In genomic region chr18:42706029-42706608, GRCh38 we compare ENCODE assay signal across 15 cellular contexts.
DNase-seq lines count a peak whose midpoint lies in the region; ATAC-seq and TF ChIP-seq lines count a peak whose summit lies in the region.
"Had no signal": no experiment of that assay in that cellular context is flagged by ENCODE, and none has a peak within 500 bp of the region (broad histone marks: within the 10 kb centered on the region; RNA-seq: fewer than 3 reads in every experiment).

No MANE protein-coding gene starts in this region.

- no peaks in the 10 kb centered on the region for H3K9me3 Mint-ChIP-seq in mesothelial cell of epicardium
- H3K9me3 Mint-ChIP-seq in activated CD8-positive, alpha-beta T cell treated with anti-CD3 and anti-CD28 coated beads, Interleukin-2, amount 10 ng/mL, durations not matched to agents 7 days and 5 days (ENCODE audit: insufficient read depth): no peaks in the 10 kb centered on the region
- H3K9me3 Mint-ChIP-seq: dendritic cell treated with granulocyte-macrophage colony-stimulating factor and Interleukin-4, amounts not matched to agents 40 ng/mL and 50 ng/mL, for 4 days had no signal

- H3K4me3 Mint-ChIP-seq in mesothelial cell of epicardium: peak overlapping the region; percentile 19
- no peak overlapping the region for H3K4me3 Mint-ChIP-seq in activated CD8-positive, alpha-beta T cell treated with anti-CD3 and anti-CD28 coated beads, Interleukin-2, amount 10 ng/mL, durations not matched to agents 7 days and 5 days
- H3K4me3 Mint-ChIP-seq: CD8-positive, alpha-beta T cell; dendritic cell treated with granulocyte-macrophage colony-stimulating factor and Interleukin-4, amounts not matched to agents 40 ng/mL and 50 ng/mL, for 4 days; stimulated activated effector memory CD8-positive, alpha-beta T cell treated with anti-CD3 and anti-CD28 coated beads, Interleukin-12 subunit alpha, Interleukin-12 subunit beta, amount 100 ng/mL, for 72 hours; T-cell had no signal

- peak overlapping the region; percentile 84 for H3K27ac Mint-ChIP-seq in mesothelial cell of epicardium
- no peak overlapping the region for H3K27ac Mint-ChIP-seq in activated CD8-positive, alpha-beta T cell treated with anti-CD3 and anti-CD28 coated beads, Interleukin-2, amount 10 ng/mL, durations not matched to agents 7 days and 5 days
- H3K27ac Mint-ChIP-seq: activated naive CD4-positive, alpha-beta T cell treated with anti-CD3 and anti-CD28 coated beads, Interleukin-2, amount 50 U/mL, for 72 hours; CD8-positive, alpha-beta T cell; dendritic cell treated with granulocyte-macrophage colony-stimulating factor and Interleukin-4, amounts not matched to agents 40 ng/mL and 50 ng/mL, for 4 days; stimulated activated effector memory CD8-positive, alpha-beta T cell treated with anti-CD3 and anti-CD28 coated beads, Interleukin-12 subunit alpha, Interleukin-12 subunit beta, amount 100 ng/mL, for 72 hours; T-cell had no signal

- peak; percentile 4 for DNase-seq in A172 (ENCODE audit: low spot score)
- peak; percentile 32 for DNase-seq in NCI-H1417 treated with DMSO at 0.1 percent for 48 hours (lab: John Stamatoyannopoulos, UW)
- DNase-seq in mesothelial cell of epicardium (ENCODE audit: low spot score in 2 of 2, unreplicated experiment in 2 of 2): no peak
- DNase-seq in activated CD8-positive, alpha-beta T cell treated with anti-CD3 and anti-CD28 coated beads, Interleukin-2, amount 10 ng/mL, durations not matched to agents 7 days and 5 days: no peak
- DNase-seq in HuH-7 (ENCODE audit: low spot score): no peak
- DNase-seq: T-cell had no signal

- no peak for ATAC-seq in activated CD8-positive, alpha-beta T cell treated with anti-CD3 and anti-CD28 coated beads, Interleukin-2, amount 10 ng/mL, durations not matched to agents 7 days and 5 days
- ATAC-seq in HG02852 (IDR thresholded peaks at IDR 0.05; ENCODE audit: unreplicated experiment) (no peak), GM18873 (IDR thresholded peaks at IDR 0.05; ENCODE audit: low FRiP score, unreplicated experiment) (no peak)
- ATAC-seq: activated naive CD4-positive, alpha-beta T cell treated with anti-CD3 and anti-CD28 coated beads, Interleukin-2, amount 50 U/mL, for 72 hours; CD8-positive, alpha-beta T cell; gastroesophageal sphincter; left lobe of liver; stimulated activated effector memory CD8-positive, alpha-beta T cell treated with anti-CD3 and anti-CD28 coated beads, Interleukin-12 subunit alpha, Interleukin-12 subunit beta, amount 100 ng/mL, for 72 hours; T-cell had no signal

- TF ChIP-seq CTCF in VCaP (conservative IDR thresholded peaks at IDR 0.05) (no peak), mesothelial cell of epicardium (IDR thresholded peaks at IDR 0.05; ENCODE audit: unreplicated experiment) (no peak)

- H3K4me1 Mint-ChIP-seq in mesothelial cell of epicardium: peaks cover 22% of the 10 kb centered on the region
- H3K4me1 Mint-ChIP-seq in activated CD8-positive, alpha-beta T cell treated with anti-CD3 and anti-CD28 coated beads, Interleukin-2, amount 10 ng/mL, durations not matched to agents 7 days and 5 days (ENCODE audit: low read depth): no peaks in the 10 kb centered on the region
- H3K4me1 Mint-ChIP-seq: stimulated activated effector memory CD8-positive, alpha-beta T cell treated with anti-CD3 and anti-CD28 coated beads, Interleukin-12 subunit alpha, Interleukin-12 subunit beta, amount 100 ng/mL, for 72 hours; T-cell had no signal

- peak overlapping the region; percentile 59 for H3K27ac ChIP-seq in VCaP
- H3K27ac ChIP-seq: gastroesophageal sphincter had no signal

- H3K36me3 Mint-ChIP-seq in mesothelial cell of epicardium: no peaks in the 10 kb centered on the region
- no peaks in the 10 kb centered on the region for H3K36me3 Mint-ChIP-seq in activated CD8-positive, alpha-beta T cell treated with anti-CD3 and anti-CD28 coated beads, Interleukin-2, amount 10 ng/mL, durations not matched to agents 7 days and 5 days (ENCODE audit: low read depth)
- H3K36me3 Mint-ChIP-seq: activated naive CD4-positive, alpha-beta T cell treated with anti-CD3 and anti-CD28 coated beads, Interleukin-2, amount 50 U/mL, for 72 hours; CD8-positive, alpha-beta T cell; stimulated activated effector memory CD8-positive, alpha-beta T cell treated with anti-CD3 and anti-CD28 coated beads, Interleukin-12 subunit alpha, Interleukin-12 subunit beta, amount 100 ng/mL, for 72 hours; T-cell had no signal

- H3K27me3 Mint-ChIP-seq in mesothelial cell of epicardium (ENCODE audit: low read depth): no peaks in the 10 kb centered on the region
- no peaks in the 10 kb centered on the region for H3K27me3 Mint-ChIP-seq in activated CD8-positive, alpha-beta T cell treated with anti-CD3 and anti-CD28 coated beads, Interleukin-2, amount 10 ng/mL, durations not matched to agents 7 days and 5 days (ENCODE audit: low read depth)
- H3K27me3 Mint-ChIP-seq: dendritic cell treated with granulocyte-macrophage colony-stimulating factor and Interleukin-4, amounts not matched to agents 40 ng/mL and 50 ng/mL, for 4 days; T-cell had no signal

- CTCF ChIA-PET in activated CD8-positive, alpha-beta T cell treated with anti-CD3 and anti-CD28 coated beads, Interleukin-2, amount 10 ng/mL, durations not matched to agents 7 days and 5 days (lab: Charles Lee): no interaction called here

- POLR2A ChIA-PET in activated CD8-positive, alpha-beta T cell treated with anti-CD3 and anti-CD28 coated beads, Interleukin-2, amount 10 ng/mL, durations not matched to agents 7 days and 5 days (lab: Charles Lee): no interaction called here

Comparison
In these comparisons a context has a peak if more than half of its experiments do, and no peak if none do; other contexts are left out.
1. DNase-seq: peak in A172 (single experiment) and NCI-H1417 treated with DMSO at 0.1 percent for 48 hours (single experiment); none in mesothelial cell of epicardium (0 of 2), activated CD8-positive, alpha-beta T cell treated with anti-CD3 and anti-CD28 coated beads, Interleukin-2, amount 10 ng/mL, durations not matched to agents 7 days and 5 days (single experiment) and HuH-7 (single experiment).